ENCODE assay signal across 8 cellular contexts in genomic region chr3:56042326-56042951, GRCh38.
A peak's percentile ranks its signal among the peaks of the same experiment; 100 is the strongest.
DNase-seq lines count a peak whose midpoint lies in the region; ATAC-seq, FAIRE-seq and TF ChIP-seq lines count a peak whose summit lies in the region.

No MANE protein-coding gene starts in this region.

- H3K4me2 ChIP-seq in keratinocyte (ENCODE audit: control insufficient read depth, extremely low read depth, insufficient read depth, low read depth, low read length) = no peak overlapping the region

- no peak overlapping the region for H3K27ac ChIP-seq in keratinocyte (ENCODE audit: control insufficient read depth, insufficient read depth, low read length)

- DNase-seq in D341Med (ENCODE audit: low spot score) = peak; percentile 48
- peak; percentile 9 for DNase-seq in LoVo (ENCODE audit: low spot score)
- DNase-seq in astrocyte of the cerebellum (ENCODE audit: low read depth) = peak; percentile 64
- no peak for DNase-seq in keratinocyte (ENCODE audit: low read depth, low spot score)
- DNase-seq in naive thymus-derived CD8-positive, alpha-beta T cell = no peak
- no peak for DNase-seq in posterior cingulate gyrus
- no peak for DNase-seq in mucosa of gallbladder (ENCODE audit: low spot score)
- DNase-seq in NCI-H1417 treated with DMSO at 0.1 percent for 48 hours (lab: John Stamatoyannopoulos, UW) = no peak

- peaks cover 3% of the 10 kb centered on the region for H3K27me3 ChIP-seq in keratinocyte (ENCODE audit: control insufficient read depth, extremely low read depth, insufficient read depth, low read length)

- no peaks in the 10 kb centered on the region for H4K20me1 ChIP-seq in keratinocyte (ENCODE audit: control insufficient read depth, extremely low read depth, insufficient read depth, low read length)

- H3K36me3 Mint-ChIP-seq in naive thymus-derived CD8-positive, alpha-beta T cell = peaks cover 0 to 5% (median 0%) of the 10 kb centered on the region in 3 donors

- H3K9me1 ChIP-seq in keratinocyte (ENCODE audit: control insufficient read depth, extremely low read depth, insufficient read depth, low read length) = no peaks in the 10 kb centered on the region

- H3K9me3 Mint-ChIP-seq in naive thymus-derived CD8-positive, alpha-beta T cell = peaks cover 4 to 26% (median 14%) of the 10 kb centered on the region in 9 donors

- intact Hi-C loops in posterior cingulate gyrus (cut with DNase I) = loop anchor here (1.0 to 5.0 kb wide), 4 partner anchors 210 to 1190 kb away; no protein-coding TSS in a partner anchor

- H3K9me3 ChIP-seq in keratinocyte (ENCODE audit: control insufficient read depth, low read depth, low read length) = no peaks in the 10 kb centered on the region

- dilution Hi-C loops in keratinocyte (cut with MboI; ENCODE audit: extremely low pct_ligation_motif_present, low sequenced_read_pairs) = no loop called here

- FAIRE-seq in keratinocyte (lab: Jason Lieb, UNC) = no peak

- in situ Hi-C loops in astrocyte of the cerebellum (cut with HindIII; ENCODE audit: low sequenced_read_pairs) = no loop called here

- no peaks in the 10 kb centered on the region for H3K36me3 ChIP-seq in keratinocyte (ENCODE audit: control insufficient read depth in 2 of 2, extremely low read depth in 1 of 2, insufficient read depth in 2 of 2, low read length in 2 of 2)

- no peaks in the 10 kb centered on the region for H3K4me1 ChIP-seq in keratinocyte (ENCODE audit: control insufficient read depth, extremely low read depth, insufficient read depth, low read length)

- no peak overlapping the region for H3K4me3 Mint-ChIP-seq in naive thymus-derived CD8-positive, alpha-beta T cell

- no peak overlapping the region for H3K27ac Mint-ChIP-seq in naive thymus-derived CD8-positive, alpha-beta T cell

- H3K27me3 Mint-ChIP-seq in naive thymus-derived CD8-positive, alpha-beta T cell = peaks cover 0 to 4% (median 0%) of the 10 kb centered on the region in 5 donors

- H3K4me3 ChIP-seq in astrocyte of the cerebellum (ENCODE audit: low read depth, low read length) (no peak overlapping the region), keratinocyte (ENCODE audit: control insufficient read depth in 2 of 3, extremely low read depth in 1 of 3, insufficient read depth in 2 of 3, low read depth in 1 of 3, low read length in 3 of 3) (no peak overlapping the region)

- no peak overlapping the region for H2AFZ ChIP-seq in keratinocyte (ENCODE audit: control insufficient read depth, low read length)

- POLR2A ChIA-PET in naive thymus-derived CD8-positive, alpha-beta T cell (lab: Charles Lee) = no interaction called here

- H3K79me2 ChIP-seq in keratinocyte (ENCODE audit: control insufficient read depth, insufficient read depth, low read length) = no peaks in the 10 kb centered on the region

- no peaks in the 10 kb centered on the region for H3K4me1 Mint-ChIP-seq in naive thymus-derived CD8-positive, alpha-beta T cell

- no peak overlapping the region for H3K9ac ChIP-seq in keratinocyte (ENCODE audit: control insufficient read depth, extremely low read depth, insufficient read depth, low read length)

- peak; percentile 65 for TF ChIP-seq CTCF in astrocyte of the cerebellum (IDR thresholded peaks at IDR 0.05; ENCODE audit: low read depth, low read length, missing control alignments)
- peak; percentile 34 to 47 (median 36) for TF ChIP-seq CTCF in keratinocyte (optimal IDR thresholded peaks at IDR 0.05 in 1 of 3, IDR thresholded peaks at IDR 0.05 in 1 of 3, conservative IDR thresholded peaks at IDR 0.05 in 1 of 3; ENCODE audit: extremely low read depth in 1 of 3, insufficient read depth in 2 of 3, low read length in 3 of 3)

- no peak for ATAC-seq in naive thymus-derived CD8-positive, alpha-beta T cell

Comparison
In these comparisons a context has a peak if more than half of its experiments do, and no peak if none do; other contexts are left out.
1. DNase-seq: peak in D341Med (single experiment), LoVo (single experiment) and astrocyte of the cerebellum (single experiment); none in keratinocyte (single experiment), naive thymus-derived CD8-positive, alpha-beta T cell (0 of 10), posterior cingulate gyrus (0 of 10), mucosa of gallbladder (single experiment) and NCI-H1417 treated with DMSO at 0.1 percent for 48 hours (single experiment).